Comparison of ENCODE assay signal across 18 cellular contexts in genomic region chr4:186024637-186025320, GRCh38. TPM values are rescaled to one million over a fixed set of nuclear protein-coding genes. Genes with fewer than 3 reads are reported as not detected.
"Had no signal": no experiment of that assay in that cellular context is flagged by ENCODE, and none has a peak within 500 bp of the region (broad histone marks: within the 10 kb centered on the region; RNA-seq: fewer than 3 reads in every experiment).

No MANE protein-coding gene starts in this region.

- H3K4me3 ChIP-seq: coronary artery, gastroesophageal sphincter, heart right ventricle, left ventricle myocardium inferior, mucosa of descending colon, upper lobe of left lung had no signal

- ATAC-seq: activated naive CD8-positive, alpha-beta T cell treated with anti-CD3 and anti-CD28 coated beads, Interleukin-2, amount 50 U/mL, for 24 hours; gastroesophageal sphincter; heart right ventricle; mucosa of descending colon; naive thymus-derived CD8-positive, alpha-beta T cell had no signal

- H3K27me3 ChIP-seq: brain microvascular endothelial cell, gastroesophageal sphincter, heart right ventricle, upper lobe of left lung had no signal

- DNase-seq: activated CD4-positive, alpha-beta T cell treated with anti-CD3 and anti-CD28 coated beads, Interleukin-2, amount 50 U/mL, for 48 hours; activated naive CD4-positive, alpha-beta T cell treated with anti-CD3 and anti-CD28 coated beads for 36 hours; activated naive CD8-positive, alpha-beta T cell treated with anti-CD3 and anti-CD28 coated beads, Interleukin-2, amount 50 U/mL, for 24 hours; brain microvascular endothelial cell; heart right ventricle; kidney glomerular epithelial cell; left ventricle myocardium inferior; mammary epithelial cell; mucosa of descending colon; naive thymus-derived CD8-positive, alpha-beta T cell; SW 1271; upper lobe of left lung; WERI-Rb-1 had no signal

- H3K4me3 Mint-ChIP-seq: activated naive CD4-positive, alpha-beta T cell treated with anti-CD3 and anti-CD28 coated beads for 36 hours; activated naive CD8-positive, alpha-beta T cell treated with anti-CD3 and anti-CD28 coated beads, Interleukin-2, amount 50 U/mL, for 24 hours; central memory CD8-positive, alpha-beta T cell; naive thymus-derived CD8-positive, alpha-beta T cell; stimulated activated naive CD8-positive, alpha-beta T cell treated with anti-CD3 and anti-CD28 coated beads, Interleukin-15, Interleukin-2, amounts not matched to agents 100 ng/mL and 50 ng/mL, for 24 hours had no signal

- H3K27ac ChIP-seq: brain microvascular endothelial cell, heart right ventricle, left ventricle myocardium inferior, upper lobe of left lung, WERI-Rb-1 had no signal

- H3K4me1 Mint-ChIP-seq: activated naive CD8-positive, alpha-beta T cell treated with anti-CD3 and anti-CD28 coated beads, Interleukin-2, amount 50 U/mL, for 24 hours; central memory CD8-positive, alpha-beta T cell; naive thymus-derived CD8-positive, alpha-beta T cell had no signal

- H3K9me3 ChIP-seq: gastroesophageal sphincter, left ventricle myocardium inferior, mucosa of descending colon, upper lobe of left lung had no signal

- H3K9me3 Mint-ChIP-seq: activated naive CD8-positive, alpha-beta T cell treated with anti-CD3 and anti-CD28 coated beads, Interleukin-2, amount 50 U/mL, for 24 hours; activated T-helper 2 cell treated with anti-CD3 and anti-CD28 coated beads, Interferon-gamma antibody, Interleukin-2, Interleukin-4, amounts not matched to agents 10 μg/mL and 5 μg/mL and 100 μg/mL, durations not matched to agents 14 hours and 24 hours and 36 hours; central memory CD8-positive, alpha-beta T cell; stimulated activated naive CD8-positive, alpha-beta T cell treated with anti-CD3 and anti-CD28 coated beads, Interleukin-15, Interleukin-2, amounts not matched to agents 100 ng/mL and 50 ng/mL, for 24 hours had no signal

- H3K36me3 ChIP-seq: brain microvascular endothelial cell, gastroesophageal sphincter, heart right ventricle, left ventricle myocardium inferior, upper lobe of left lung, WERI-Rb-1 had no signal

- H3K27ac Mint-ChIP-seq: activated naive CD4-positive, alpha-beta T cell treated with anti-CD3 and anti-CD28 coated beads for 36 hours; activated naive CD8-positive, alpha-beta T cell treated with anti-CD3 and anti-CD28 coated beads, Interleukin-2, amount 50 U/mL, for 24 hours; activated T-helper 2 cell treated with anti-CD3 and anti-CD28 coated beads, Interferon-gamma antibody, Interleukin-2, Interleukin-4, amounts not matched to agents 10 μg/mL and 5 μg/mL and 100 μg/mL, durations not matched to agents 14 hours and 24 hours and 36 hours; naive thymus-derived CD8-positive, alpha-beta T cell; stimulated activated naive CD8-positive, alpha-beta T cell treated with anti-CD3 and anti-CD28 coated beads, Interleukin-15, Interleukin-2, amounts not matched to agents 100 ng/mL and 50 ng/mL, for 24 hours had no signal

- H3K36me3 Mint-ChIP-seq: naive thymus-derived CD8-positive, alpha-beta T cell had no signal

RNA-seq across cellular contexts. Expression of gene TLR3, which starts 44.2 kb away (rescaled TPM):
- total RNA-seq: activated naive CD4-positive, alpha-beta T cell treated with anti-CD3 and anti-CD28 coated beads for 36 hours; activated T-helper 2 cell treated with anti-CD3 and anti-CD28 coated beads, Interferon-gamma antibody, Interleukin-2, Interleukin-4, amounts not matched to agents 10 μg/mL and 5 μg/mL and 100 μg/mL, durations not matched to agents 14 hours and 24 hours and 36 hours had no signal
